Comparison of ENCODE assay signal across 19 cellular contexts in genomic region chr1:41724248-41724647, GRCh38.
"Had no signal": no experiment of that assay in that cellular context is flagged by ENCODE, and none has a peak within 500 bp of the region (broad histone marks: within the 10 kb centered on the region; RNA-seq: fewer than 3 reads in every experiment).

No MANE protein-coding gene starts in this region.

- FAIRE-seq: astrocyte, islet of Langerhans, urothelium cell line had no signal

- H3K27ac ChIP-seq: coronary artery, testis, WERI-Rb-1 had no signal

- H3K36me3 ChIP-seq: WERI-Rb-1 had no signal

- H3K27me3 ChIP-seq: testis had no signal

- ATAC-seq: effector memory CD8-positive, alpha-beta T cell; natural killer cell treated with Interleukin-12 subunit alpha and Interleukin-12 subunit beta and Interleukin-15 and Interleukin-18, amount 100 ng/mL, for 72 hours; stimulated activated naive CD8-positive, alpha-beta T cell treated with anti-CD3 and anti-CD28 coated beads, Interleukin-15, amount 100 ng/mL, for 72 hours; T-cell had no signal

- H3K4me3 ChIP-seq: coronary artery, testis had no signal

- H3K9me3 ChIP-seq: testis had no signal

- DNase-seq: activated CD4-positive, alpha-beta T cell treated with anti-CD3 and anti-CD28 coated beads for 4 hours; activated CD8-positive, alpha-beta memory T cell treated with anti-CD3 and anti-CD28 coated beads for 24 hours; activated naive CD4-positive, alpha-beta T cell treated with anti-CD3 and anti-CD28 coated beads for 36 hours; caudate nucleus; effector memory CD8-positive, alpha-beta T cell; erythroblast; foreskin fibroblast; mesenchymal stem cell; stimulated activated CD4-positive, alpha-beta T cell treated with anti-CD3 and anti-CD28 coated beads, Interleukin-12 subunit alpha, Interleukin-12 subunit beta, amount 100 ng/mL, for 4 hours; stimulated activated CD4-positive, alpha-beta T cell treated with anti-CD3 and anti-CD28 coated beads, Interleukin-4, amount 100 ng/mL, for 24 hours; stimulated activated naive CD8-positive, alpha-beta T cell treated with anti-CD3 and anti-CD28 coated beads, Interleukin-15, amount 100 ng/mL, for 72 hours; T-cell; testis; WERI-Rb-1 had no signal
